Comparison of ENCODE assay signal across 14 cellular contexts in genomic region chr7:74466196-74466813, GRCh38. TPM values are rescaled to one million over a fixed set of nuclear protein-coding genes. Genes with fewer than 3 reads are reported as not detected.
DNase-seq lines count a peak whose midpoint lies in the region; ATAC-seq and TF ChIP-seq lines count a peak whose summit lies in the region.
"Had no signal": no experiment of that assay in that cellular context is flagged by ENCODE, and none has a peak within 500 bp of the region (broad histone marks: within the 10 kb centered on the region; RNA-seq: fewer than 3 reads in every experiment).

No MANE protein-coding gene starts in this region.

- DNase-seq in NCI-H2171 treated with DMSO at 0.1 percent for 48 hours (lab: John Stamatoyannopoulos, UW): peak; percentile 59
- no peak for DNase-seq in NCI-H2171 (lab: John Stamatoyannopoulos, UW)
- peak; percentile 67 for DNase-seq in Right ventricle myocardium superior
- peak; percentile 43 for DNase-seq in neural progenitor cell (ENCODE audit: low spot score)
- no peak for DNase-seq in type B pancreatic cell (ENCODE audit: extremely low spot score, unreplicated experiment)
- DNase-seq in activated naive CD4-positive, alpha-beta T cell treated with anti-CD3 and anti-CD28 coated beads for 36 hours: no peak
- no peak for DNase-seq in SHP77 treated with DMSO at 0.1 percent for 48 hours (lab: John Stamatoyannopoulos, UW)
- no peak for DNase-seq in SJCRH30
- DNase-seq: ACHN, EL, NCI-H446, uterus had no signal

- H3K4me2 ChIP-seq in neural progenitor cell: no peak overlapping the region

- H3K4me1 Mint-ChIP-seq in neural progenitor cell (peaks cover 25% of the 10 kb centered on the region), type B pancreatic cell (ENCODE audit: unreplicated experiment) (peaks cover 18% of the 10 kb centered on the region)
- H3K4me1 Mint-ChIP-seq in activated naive CD4-positive, alpha-beta T cell treated with anti-CD3 and anti-CD28 coated beads for 36 hours (ENCODE audit: low read depth): peaks cover 4% of the 10 kb centered on the region

- peaks cover 6% of the 10 kb centered on the region for H3K36me3 Mint-ChIP-seq in neural progenitor cell
- H3K36me3 Mint-ChIP-seq in type B pancreatic cell: no peaks in the 10 kb centered on the region
- no peaks in the 10 kb centered on the region for H3K36me3 Mint-ChIP-seq in activated naive CD4-positive, alpha-beta T cell treated with anti-CD3 and anti-CD28 coated beads for 36 hours (ENCODE audit: low read depth)
- H3K36me3 Mint-ChIP-seq: activated naive CD4-positive, alpha-beta T cell treated with anti-CD3 and anti-CD28 coated beads, Interleukin-2, amount 50 U/mL, for 24 hours had no signal

- H3F3A ChIP-seq in neural progenitor cell (ENCODE audit: low read depth): peaks cover 13% of the 10 kb centered on the region

- H3K4me1 ChIP-seq in neural progenitor cell (no peaks in the 10 kb centered on the region), SJCRH30 (peaks cover 14% of the 10 kb centered on the region)
- H3K4me1 ChIP-seq: SJSA1, uterus had no signal

- peaks cover 100% of the 10 kb centered on the region for H3K79me2 ChIP-seq in neural progenitor cell (ENCODE audit: low read depth)

- intact Hi-C loops in Right ventricle myocardium superior (cut with DNase I): no loop called here
- intact Hi-C loops in activated naive CD4-positive, alpha-beta T cell treated with anti-CD3 and anti-CD28 coated beads for 36 hours (cut with micrococcal nuclease): no loop called here

- H4K20me1 ChIP-seq in neural progenitor cell (ENCODE audit: low read depth): peaks cover 99% of the 10 kb centered on the region

- peak overlapping the region; percentile 23 for H3K4me3 Mint-ChIP-seq in neural progenitor cell
- no peak overlapping the region for H3K4me3 Mint-ChIP-seq in type B pancreatic cell
- H3K4me3 Mint-ChIP-seq in activated naive CD4-positive, alpha-beta T cell treated with anti-CD3 and anti-CD28 coated beads for 36 hours: no peak overlapping the region
- H3K4me3 Mint-ChIP-seq: activated naive CD4-positive, alpha-beta T cell treated with anti-CD3 and anti-CD28 coated beads, Interleukin-2, amount 50 U/mL, for 24 hours had no signal

- H3K36me3 ChIP-seq in neural progenitor cell: no peaks in the 10 kb centered on the region
- peaks cover 35% of the 10 kb centered on the region for H3K36me3 ChIP-seq in SJCRH30
- H3K36me3 ChIP-seq: SJSA1, uterus had no signal

- H2AFZ ChIP-seq in neural progenitor cell (replicated peaks): no peak overlapping the region

- peak overlapping the region; percentile 57 for H3K27ac Mint-ChIP-seq in neural progenitor cell
- H3K27ac Mint-ChIP-seq in type B pancreatic cell: peak overlapping the region; percentile 88
- no peak overlapping the region for H3K27ac Mint-ChIP-seq in activated naive CD4-positive, alpha-beta T cell treated with anti-CD3 and anti-CD28 coated beads for 36 hours

- H3K4me3 ChIP-seq in neural progenitor cell (no peak overlapping the region), SJCRH30 (no peak overlapping the region)
- H3K4me3 ChIP-seq: SJSA1, uterus had no signal

- ATAC-seq in Right ventricle myocardium superior (ENCODE audit: poor library complexity): peak; percentile 79

- H3K9ac ChIP-seq in neural progenitor cell: no peak overlapping the region

- TF ChIP-seq CTCF in neural progenitor cell (IDR thresholded peaks at IDR 0.05) (no peak), type B pancreatic cell (conservative IDR thresholded peaks at IDR 0.05) (no peak)

- H3K27me3 Mint-ChIP-seq in neural progenitor cell (ENCODE audit: insufficient read depth, low read depth): no peaks in the 10 kb centered on the region
- no peaks in the 10 kb centered on the region for H3K27me3 Mint-ChIP-seq in type B pancreatic cell
- no peaks in the 10 kb centered on the region for H3K27me3 Mint-ChIP-seq in activated naive CD4-positive, alpha-beta T cell treated with anti-CD3 and anti-CD28 coated beads for 36 hours (ENCODE audit: low read depth)
- H3K27me3 Mint-ChIP-seq: activated naive CD4-positive, alpha-beta T cell treated with anti-CD3 and anti-CD28 coated beads, Interleukin-2, amount 50 U/mL, for 24 hours had no signal

- CTCF ChIA-PET in activated naive CD4-positive, alpha-beta T cell treated with anti-CD3 and anti-CD28 coated beads for 36 hours (lab: Charles Lee): interaction anchor here (1.5 kb wide), 1 partner anchor 48 kb away, joined by 5 read pairs; no protein-coding TSS in a partner anchor

- no peaks in the 10 kb centered on the region for H3K27me3 ChIP-seq in neural progenitor cell
- H3K27me3 ChIP-seq in SJCRH30: no peaks in the 10 kb centered on the region
- H3K27me3 ChIP-seq: SJSA1, uterus had no signal

- no peaks in the 10 kb centered on the region for H3K9me3 Mint-ChIP-seq in neural progenitor cell
- no peaks in the 10 kb centered on the region for H3K9me3 Mint-ChIP-seq in type B pancreatic cell
- no peaks in the 10 kb centered on the region for H3K9me3 Mint-ChIP-seq in activated naive CD4-positive, alpha-beta T cell treated with anti-CD3 and anti-CD28 coated beads for 36 hours
- H3K9me3 Mint-ChIP-seq: activated naive CD4-positive, alpha-beta T cell treated with anti-CD3 and anti-CD28 coated beads, Interleukin-2, amount 50 U/mL, for 24 hours had no signal

- H3K27ac ChIP-seq in neural progenitor cell: peak overlapping the region; percentile 2
- H3K27ac ChIP-seq in SJCRH30: no peak overlapping the region
- H3K27ac ChIP-seq: SJSA1 had no signal

- H3K9me3 ChIP-seq in neural progenitor cell (ENCODE audit: low read depth) (no peaks in the 10 kb centered on the region), SJCRH30 (replicated peaks) (no peaks in the 10 kb centered on the region)
- H3K9me3 ChIP-seq: SJSA1, uterus had no signal

RNA-seq across cellular contexts. Expression of gene GTF2IRD1, which starts 12.6 kb away (rescaled TPM):
- total RNA-seq in Right ventricle myocardium superior (21.7 TPM), neural progenitor cell (ENCODE audit: low replicate concordance) (25.6 and 48.5 TPM in 2 replicates), type B pancreatic cell (ENCODE audit: low replicate concordance) (43.6 and 47.9 TPM in 2 replicates)
- total RNA-seq in activated naive CD4-positive, alpha-beta T cell treated with anti-CD3 and anti-CD28 coated beads for 36 hours: 1 to 10 TPM; 2.9 to 5.5 TPM
- 49.3 and 58.8 TPM in 2 replicates for total RNA-seq in SJCRH30 (2014; rRNA removed; shearing (Covaris generic))

Comparison
In these comparisons a context has a peak if more than half of its experiments do, and no peak if none do; other contexts are left out.
1. DNase-seq: peak in NCI-H2171 treated with DMSO at 0.1 percent for 48 hours (single experiment), Right ventricle myocardium superior (single experiment) and neural progenitor cell (single experiment); none in NCI-H2171 (single experiment), type B pancreatic cell (single experiment), activated naive CD4-positive, alpha-beta T cell treated with anti-CD3 and anti-CD28 coated beads for 36 hours (single experiment), SHP77 treated with DMSO at 0.1 percent for 48 hours (single experiment) and SJCRH30 (0 of 2).